In genomic region chr21:38942617-38943245, GRCh38 we compare ENCODE assay signal across 14 cellular contexts.
DNase-seq lines count a peak whose midpoint lies in the region.
"Had no signal": no experiment of that assay in that cellular context is flagged by ENCODE, and none has a peak within 500 bp of the region (broad histone marks: within the 10 kb centered on the region; RNA-seq: fewer than 3 reads in every experiment).

No MANE protein-coding gene starts in this region.

- peak; percentile 65 for DNase-seq in DMS53 (lab: John Stamatoyannopoulos, UW)
- no peak for DNase-seq in DMS53 treated with DMSO at 0.1 percent for 48 hours (lab: John Stamatoyannopoulos, UW; ENCODE audit: unreplicated experiment)
- DNase-seq in NCI-H345 (lab: John Stamatoyannopoulos, UW) = peak; percentile 84
- peak in 30 of 58 donors; percentile 8 to 64 (median 37) for DNase-seq in anterior cingulate cortex (lab: John Stamatoyannopoulos, UW)
- DNase-seq in posterior cingulate gyrus = peak in 8 of 10 donors; percentile 36 to 92 (median 68)
- no peak for DNase-seq in iPS-NIHi11 (ENCODE audit: low spot score)
- DNase-seq in SIG-M5 treated with dmso at 0.1 percent for 504 hours (lab: John Stamatoyannopoulos, UW; ENCODE audit: unreplicated experiment) = no peak
- no peak for DNase-seq in OCI-M1 (lab: John Stamatoyannopoulos, UW)
- DNase-seq: 8988T; CD8-positive, alpha-beta memory T cell; GM23248; NCI-H1694 treated with DMSO at 0.1 percent for 48 hours; NCI-H69; SIG-M5 had no signal

- intact Hi-C loops in posterior cingulate gyrus (cut with DNase I) = no loop called here

Comparison
In these comparisons a context has a peak if more than half of its experiments do, and no peak if none do; other contexts are left out.
1. DNase-seq: peak in DMS53 (single experiment), NCI-H345 (single experiment), anterior cingulate cortex (30 of 58) and posterior cingulate gyrus (8 of 10); none in DMS53 treated with DMSO at 0.1 percent for 48 hours (single experiment), iPS-NIHi11 (single experiment), SIG-M5 treated with dmso at 0.1 percent for 504 hours (single experiment) and OCI-M1 (single experiment).